Comparison of ENCODE assay signal across 8 cellular contexts in the genomic region with DNA sequence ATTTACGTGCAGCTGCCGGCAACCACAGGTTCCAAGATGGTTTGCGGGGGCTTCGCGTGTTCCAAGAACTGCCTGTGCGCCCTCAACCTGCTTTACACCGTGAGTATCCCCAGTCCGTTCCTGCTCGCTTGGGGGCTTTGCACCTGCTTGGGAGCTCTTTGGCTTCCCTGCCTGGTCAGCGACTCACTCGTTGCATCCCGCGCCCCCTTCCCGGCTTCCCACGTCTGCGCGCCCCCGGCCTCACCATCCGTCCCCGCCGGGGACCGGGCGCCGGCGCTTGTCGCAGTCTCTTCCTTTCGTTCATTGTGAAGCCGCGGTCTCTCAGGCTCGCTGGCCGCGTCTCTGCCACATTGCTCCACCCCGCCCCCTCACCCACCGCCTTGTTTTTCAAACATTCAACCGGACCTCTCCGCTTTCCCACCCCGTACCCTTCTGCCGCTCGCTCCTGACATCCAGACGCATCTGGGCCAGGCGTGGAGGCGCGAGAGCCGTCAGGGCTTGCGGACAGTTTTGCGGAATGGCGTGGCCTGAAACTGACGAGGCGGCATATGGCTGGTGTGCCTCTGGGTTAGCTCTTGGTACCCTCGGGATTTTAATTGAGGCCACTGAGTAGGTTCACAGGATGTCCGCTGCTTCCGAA. TPM values are rescaled to one million over a fixed set of nuclear protein-coding genes. Genes with fewer than 3 reads are reported as not detected.
DNase-seq lines count a peak whose midpoint lies in the region; ATAC-seq and TF ChIP-seq lines count a peak whose summit lies in the region.

No MANE protein-coding gene starts in this region.

- peaks cover 15% of the 10 kb centered on the region for H3K4me1 Mint-ChIP-seq in activated CD4-positive, alpha-beta T cell treated with anti-CD3 and anti-CD28 coated beads, Interleukin-2, amount 10 ng/mL, durations not matched to agents 7 days and 5 days
- peaks cover 31 to 56% (median 47%) of the 10 kb centered on the region in 3 donors for H3K4me1 Mint-ChIP-seq in naive B cell

- CTCF ChIA-PET in activated CD4-positive, alpha-beta T cell treated with anti-CD3 and anti-CD28 coated beads, Interleukin-2, amount 10 ng/mL, durations not matched to agents 7 days and 5 days (lab: Charles Lee) = interaction anchor here (0.6 to 1.5 kb wide), 3 partner anchors 17 to 143 kb away, joined by 3 to 5 read pairs (median 3); no protein-coding TSS in a partner anchor

- peaks cover 2% of the 10 kb centered on the region for H3K36me3 Mint-ChIP-seq in activated CD4-positive, alpha-beta T cell treated with anti-CD3 and anti-CD28 coated beads, Interleukin-2, amount 10 ng/mL, durations not matched to agents 7 days and 5 days (ENCODE audit: low read depth)
- H3K36me3 Mint-ChIP-seq in naive B cell = peaks cover 0 to 8% of the 10 kb centered on the region in 2 donors

- H3K27ac Mint-ChIP-seq in activated CD4-positive, alpha-beta T cell treated with anti-CD3 and anti-CD28 coated beads, Interleukin-2, amount 10 ng/mL, durations not matched to agents 7 days and 5 days = peak overlapping the region; percentile 19
- H3K27ac Mint-ChIP-seq in naive B cell = peak overlapping the region; percentile 64 to 98 (median 94)

- POLR2A ChIA-PET in activated CD4-positive, alpha-beta T cell treated with anti-CD3 and anti-CD28 coated beads, Interleukin-2, amount 10 ng/mL, durations not matched to agents 7 days and 5 days (lab: Charles Lee) = no interaction called here

- TF ChIP-seq EP300 in esophagus muscularis mucosa (IDR thresholded peaks at IDR 0.05) = no peak

- intact Hi-C loops in esophagus muscularis mucosa (cut with DNase I) = no loop called here

- H3K4me3 ChIP-seq in esophagus muscularis mucosa = peak overlapping the region; percentile 62 to 70 (median 66)

- H3K27me3 Mint-ChIP-seq in activated CD4-positive, alpha-beta T cell treated with anti-CD3 and anti-CD28 coated beads, Interleukin-2, amount 10 ng/mL, durations not matched to agents 7 days and 5 days = peaks cover 37% of the 10 kb centered on the region
- no peaks in the 10 kb centered on the region for H3K27me3 Mint-ChIP-seq in naive B cell

- DNase-seq in LHCN-M2 (ENCODE audit: low read depth) = peak; percentile 23
- peak; percentile 16 for DNase-seq in activated CD4-positive, alpha-beta T cell treated with anti-CD3 and anti-CD28 coated beads, Interleukin-2, amount 10 ng/mL, durations not matched to agents 7 days and 5 days
- no peak for DNase-seq in esophagus muscularis mucosa (ENCODE audit: extremely low spot score)
- peak; percentile 44 for DNase-seq in naive B cell
- no peak for DNase-seq in SKM-1 treated with dmso at 0.1 percent for 144 hours (lab: John Stamatoyannopoulos, UW; ENCODE audit: unreplicated experiment)

- peak overlapping the region; percentile 72 for H3K4me3 Mint-ChIP-seq in activated CD4-positive, alpha-beta T cell treated with anti-CD3 and anti-CD28 coated beads, Interleukin-2, amount 10 ng/mL, durations not matched to agents 7 days and 5 days
- peak overlapping the region; percentile 96 to 100 (median 99) for H3K4me3 Mint-ChIP-seq in naive B cell

- TF ChIP-seq POLR2A in esophagus muscularis mucosa (IDR thresholded peaks at IDR 0.05; ENCODE audit: low read depth) = no peak

- peaks cover 0 to 14% (median 14%) of the 10 kb centered on the region in 4 donors for H3K4me1 ChIP-seq in esophagus muscularis mucosa

- 4% methylated on average over 44 of the region's 52 CpGs for WGBS in esophagus muscularis mucosa

- no peaks in the 10 kb centered on the region for H3K9me3 ChIP-seq in esophagus muscularis mucosa

- H3K36me3 ChIP-seq in esophagus muscularis mucosa = no peaks in the 10 kb centered on the region

- peak; percentile 31 for ATAC-seq in GM19351 (IDR thresholded peaks at IDR 0.05; ENCODE audit: unreplicated experiment)
- ATAC-seq in naive B cell (ENCODE audit: low read depth in 2 of 2) = peak; percentile 25 to 27
- no peak for ATAC-seq in GM19452 (IDR thresholded peaks at IDR 0.05; ENCODE audit: unreplicated experiment)

- peaks cover 0 to 9% (median 0%) of the 10 kb centered on the region in 4 donors for H3K27me3 ChIP-seq in esophagus muscularis mucosa

- H3K9me3 Mint-ChIP-seq in activated CD4-positive, alpha-beta T cell treated with anti-CD3 and anti-CD28 coated beads, Interleukin-2, amount 10 ng/mL, durations not matched to agents 7 days and 5 days = no peaks in the 10 kb centered on the region
- H3K9me3 Mint-ChIP-seq in naive B cell = peaks cover 0 to 2% (median 0%) of the 10 kb centered on the region in 7 donors

- peak overlapping the region; percentile 87 for H3K27ac ChIP-seq in C4-2B
- peak overlapping the region; percentile 16 to 44 (median 34) for H3K27ac ChIP-seq in esophagus muscularis mucosa (replicated peaks in 1 of 4)

- TF ChIP-seq CTCF in C4-2B (conservative IDR thresholded peaks at IDR 0.05) = no peak
- no peak for TF ChIP-seq CTCF in esophagus muscularis mucosa (IDR thresholded peaks at IDR 0.05)

RNA-seq across cellular contexts. Expression of a gene that starts 0.5 kb away (rescaled TPM):
- total RNA-seq in LHCN-M2 (2014; rRNA removed) = 0.34 and 0.96 TPM in 2 replicates
- 0.79 TPM for polyA plus RNA-seq in LHCN-M2 (2012)
- under 1 TPM; 0.31 to 0.50 TPM for total RNA-seq in activated CD4-positive, alpha-beta T cell treated with anti-CD3 and anti-CD28 coated beads, Interleukin-2, amount 10 ng/mL, durations not matched to agents 7 days and 5 days
- total RNA-seq in esophagus muscularis mucosa = 1 to 10 TPM; 2.1 to 8.8 (median 6.5) TPM
- polyA plus RNA-seq in naive B cell (ENCODE audit: low read depth in 6 of 6) = 100 to 1,000 TPM; 187 to 403 (median 268) TPM

RNA-seq across cellular contexts. Expression of a gene that starts 50.7 kb away (rescaled TPM):
- not detected in 2 replicates for total RNA-seq in LHCN-M2 (2014; rRNA removed)
- not detected for polyA plus RNA-seq in LHCN-M2 (2012)
- total RNA-seq in activated CD4-positive, alpha-beta T cell treated with anti-CD3 and anti-CD28 coated beads, Interleukin-2, amount 10 ng/mL, durations not matched to agents 7 days and 5 days = not detected
- not detected for total RNA-seq in esophagus muscularis mucosa
- polyA plus RNA-seq in naive B cell (ENCODE audit: low read depth in 6 of 6) = under 1 TPM in 2 of 6 donors, not detected in 4; 0.17 to 0.44 TPM

Comparison
In these comparisons a context has a peak if more than half of its experiments do, and no peak if none do; other contexts are left out.
1. DNase-seq: peak in LHCN-M2 (single experiment), activated CD4-positive, alpha-beta T cell treated with anti-CD3 and anti-CD28 coated beads, Interleukin-2, amount 10 ng/mL, durations not matched to agents 7 days and 5 days (single experiment) and naive B cell (single experiment); none in esophagus muscularis mucosa (single experiment) and SKM-1 treated with dmso at 0.1 percent for 144 hours (single experiment).